In genomic region chr15:63107895-63108546, GRCh38 we compare ENCODE assay signal across 1 cellular context.
TF ChIP-seq lines count a peak whose summit lies in the region.

No MANE protein-coding gene starts in this region.

TF ChIP-seq in HepG2, 621 proteins besides CTCF, POLR2A, EP300 and RAD21 (continued from another document and continues in another):
- TF ChIP-seq ELF3 (CRISPR knock-in tag; IDR thresholded peaks at IDR 0.05), result 0 out of 2 replicates have a peak, but pooled peaks have one; percentile 62
- TF ChIP-seq HIC2 (CRISPR knock-in tag; IDR thresholded peaks at IDR 0.05; ENCODE audit: low read depth), result peak; percentile 27; the same call in 1 of the 2 replicates
- TF ChIP-seq CREBL2 (CRISPR knock-in tag; IDR thresholded peaks at IDR 0.05; ENCODE audit: borderline replicate concordance), result no peak
- TF ChIP-seq HNRNPUL1 (IDR thresholded peaks at IDR 0.05; ENCODE audit: low read depth, low read length), result no peak
- TF ChIP-seq ONECUT2 (CRISPR knock-in tag; IDR thresholded peaks at IDR 0.05), result no peak
- TF ChIP-seq ZNF552 (CRISPR knock-in tag; IDR thresholded peaks at IDR 0.05; ENCODE audit: borderline replicate concordance), result no peak
- no peak for TF ChIP-seq MTA1 (CRISPR knock-in tag; IDR thresholded peaks at IDR 0.05; ENCODE audit: borderline replicate concordance)
- no peak; the same call in 1 of the 2 replicates for TF ChIP-seq ZNF746 (CRISPR knock-in tag; IDR thresholded peaks at IDR 0.05)
- no peak for TF ChIP-seq THAP9 (CRISPR knock-in tag; IDR thresholded peaks at IDR 0.05; ENCODE audit: borderline replicate concordance)
- peak; percentile 79 for TF ChIP-seq PITX1 (CRISPR knock-in tag; IDR thresholded peaks at IDR 0.05)
- TF ChIP-seq ZBTB49 (CRISPR knock-in tag; IDR thresholded peaks at IDR 0.05; ENCODE audit: borderline replicate concordance), result no peak
- peak; percentile 64; the same call in 1 of the 2 replicates for TF ChIP-seq TBX3 (IDR thresholded peaks at IDR 0.05; ENCODE audit: borderline replicate concordance)
- TF ChIP-seq ISX (CRISPR knock-in tag; conservative IDR thresholded peaks at IDR 0.05), result no peak
- TF ChIP-seq STAG1 (CRISPR knock-in tag; IDR thresholded peaks at IDR 0.05), result peak; percentile 20
- TF ChIP-seq ZNF317 (CRISPR knock-in tag; IDR thresholded peaks at IDR 0.05), result no peak
- peak; percentile 81 for TF ChIP-seq FOXA3 (CRISPR knock-in tag; IDR thresholded peaks at IDR 0.05)
- peak; percentile 63; the same call in 1 of the 2 replicates for TF ChIP-seq REPIN1 (CRISPR knock-in tag; IDR thresholded peaks at IDR 0.05; ENCODE audit: borderline replicate concordance, low read depth)
- no peak for TF ChIP-seq ZNF781 (CRISPR knock-in tag; IDR thresholded peaks at IDR 0.05; ENCODE audit: borderline replicate concordance, not compliant biosample characterization)
- no peak for TF ChIP-seq ZFP91 (CRISPR knock-in tag; IDR thresholded peaks at IDR 0.05; ENCODE audit: borderline replicate concordance)
- TF ChIP-seq ZBTB33 (CRISPR knock-in tag; IDR thresholded peaks at IDR 0.05), result peak; percentile 47; the same call in 1 of the 2 replicates
- peak; percentile 91; the same call in 1 of the 2 replicates for TF ChIP-seq ZBTB10 (CRISPR knock-in tag; IDR thresholded peaks at IDR 0.05; ENCODE audit: borderline replicate concordance)
- TF ChIP-seq ZNF407 (CRISPR knock-in tag; IDR thresholded peaks at IDR 0.05; ENCODE audit: not compliant biosample characterization), result peak; percentile 18
- TF ChIP-seq ZNF136 (CRISPR knock-in tag; IDR thresholded peaks at IDR 0.05; ENCODE audit: low read depth), result 0 out of 2 replicates have a peak, but pooled peaks have one; percentile 43
- TF ChIP-seq YEATS4 (CRISPR knock-in tag; IDR thresholded peaks at IDR 0.05; ENCODE audit: borderline replicate concordance), result peak; percentile 57; the same call in 1 of the 2 replicates
- no peak for TF ChIP-seq PCBP2 (optimal IDR thresholded peaks at IDR 0.05; ENCODE audit: low read depth, low read length, poor library complexity, severe bottlenecking)
- TF ChIP-seq ZSCAN25 (CRISPR knock-in tag; IDR thresholded peaks at IDR 0.05), result no peak
- 0 out of 2 replicates have a peak, but pooled peaks have one; percentile 18 for TF ChIP-seq TP53 (CRISPR knock-in tag; conservative IDR thresholded peaks at IDR 0.05)
- TF ChIP-seq ERF (CRISPR knock-in tag; IDR thresholded peaks at IDR 0.05), result peak; percentile 86; the same call in 1 of the 2 replicates
